Comparison of ENCODE assay signal across 2 cellular contexts in the genomic region with DNA sequence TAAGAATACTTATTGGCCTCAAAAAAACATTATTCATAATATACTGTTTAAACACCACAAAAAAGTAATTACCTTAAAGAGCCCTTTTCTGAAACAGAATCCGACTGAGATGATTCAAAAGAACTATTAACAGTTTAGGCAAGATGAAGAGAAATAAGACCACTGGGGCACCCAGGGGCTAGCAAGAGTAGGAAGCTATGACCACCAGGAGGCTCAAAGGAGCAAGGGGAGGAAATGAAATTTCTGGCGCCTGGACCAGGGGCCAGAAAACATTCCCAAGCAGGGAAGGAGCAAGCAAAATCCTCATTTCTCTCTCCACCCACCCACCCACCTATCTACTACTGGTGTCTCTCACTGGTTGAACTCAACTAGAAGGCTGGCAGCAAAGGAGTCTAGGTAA.
TF ChIP-seq lines count a peak whose summit lies in the region.

No MANE protein-coding gene starts in this region.

TF ChIP-seq in HCT116, 20 proteins besides CTCF, POLR2A, EP300 and RAD21:
- no peak for TF ChIP-seq JUND (IDR thresholded peaks at IDR 0.05)
- no peak for TF ChIP-seq EGR1 (IDR thresholded peaks at IDR 0.05; ENCODE audit: low read depth)

TF ChIP-seq in GM12878, 131 proteins besides CTCF, POLR2A, EP300 and RAD21:
- TF ChIP-seq, protein P1, sequence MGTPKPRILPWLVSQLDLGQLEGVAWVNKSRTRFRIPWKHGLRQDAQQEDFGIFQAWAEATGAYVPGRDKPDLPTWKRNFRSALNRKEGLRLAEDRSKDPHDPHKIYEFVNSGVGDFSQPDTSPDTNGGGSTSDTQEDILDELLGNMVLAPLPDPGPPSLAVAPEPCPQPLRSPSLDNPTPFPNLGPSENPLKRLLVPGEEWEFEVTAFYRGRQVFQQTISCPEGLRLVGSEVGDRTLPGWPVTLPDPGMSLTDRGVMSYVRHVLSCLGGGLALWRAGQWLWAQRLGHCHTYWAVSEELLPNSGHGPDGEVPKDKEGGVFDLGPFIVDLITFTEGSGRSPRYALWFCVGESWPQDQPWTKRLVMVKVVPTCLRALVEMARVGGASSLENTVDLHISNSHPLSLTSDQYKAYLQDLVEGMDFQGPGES (IDR thresholded peaks at IDR 0.05): no peak
- TF ChIP-seq RBBP5 (conservative IDR thresholded peaks at IDR 0.05): no peak
- TF ChIP-seq SIX5 (IDR thresholded peaks at IDR 0.05; ENCODE audit: low read depth, low read length, severe bottlenecking): no peak
- TF ChIP-seq TAF1 (IDR thresholded peaks at IDR 0.05; ENCODE audit: borderline replicate concordance, low read depth, low read length): no peak
- TF ChIP-seq, protein P2, sequence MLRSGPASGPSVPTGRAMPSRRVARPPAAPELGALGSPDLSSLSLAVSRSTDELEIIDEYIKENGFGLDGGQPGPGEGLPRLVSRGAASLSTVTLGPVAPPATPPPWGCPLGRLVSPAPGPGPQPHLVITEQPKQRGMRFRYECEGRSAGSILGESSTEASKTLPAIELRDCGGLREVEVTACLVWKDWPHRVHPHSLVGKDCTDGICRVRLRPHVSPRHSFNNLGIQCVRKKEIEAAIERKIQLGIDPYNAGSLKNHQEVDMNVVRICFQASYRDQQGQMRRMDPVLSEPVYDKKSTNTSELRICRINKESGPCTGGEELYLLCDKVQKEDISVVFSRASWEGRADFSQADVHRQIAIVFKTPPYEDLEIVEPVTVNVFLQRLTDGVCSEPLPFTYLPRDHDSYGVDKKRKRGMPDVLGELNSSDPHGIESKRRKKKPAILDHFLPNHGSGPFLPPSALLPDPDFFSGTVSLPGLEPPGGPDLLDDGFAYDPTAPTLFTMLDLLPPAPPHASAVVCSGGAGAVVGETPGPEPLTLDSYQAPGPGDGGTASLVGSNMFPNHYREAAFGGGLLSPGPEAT (IDR thresholded peaks at IDR 0.05; ENCODE audit: low read depth): no peak
- no peak for TF ChIP-seq LARP7 (IDR thresholded peaks at IDR 0.05)
- TF ChIP-seq NFXL1 (IDR thresholded peaks at IDR 0.05; ENCODE audit: borderline replicate concordance): no peak
- no peak for TF ChIP-seq JUNB (IDR thresholded peaks at IDR 0.05)
- TF ChIP-seq DPF2 (IDR thresholded peaks at IDR 0.05): no peak
- no peak for TF ChIP-seq CBX5 (IDR thresholded peaks at IDR 0.05; ENCODE audit: low read depth)
- no peak for TF ChIP-seq NFIC (IDR thresholded peaks at IDR 0.05; ENCODE audit: low read depth, low read length)
- TF ChIP-seq, protein P3, sequence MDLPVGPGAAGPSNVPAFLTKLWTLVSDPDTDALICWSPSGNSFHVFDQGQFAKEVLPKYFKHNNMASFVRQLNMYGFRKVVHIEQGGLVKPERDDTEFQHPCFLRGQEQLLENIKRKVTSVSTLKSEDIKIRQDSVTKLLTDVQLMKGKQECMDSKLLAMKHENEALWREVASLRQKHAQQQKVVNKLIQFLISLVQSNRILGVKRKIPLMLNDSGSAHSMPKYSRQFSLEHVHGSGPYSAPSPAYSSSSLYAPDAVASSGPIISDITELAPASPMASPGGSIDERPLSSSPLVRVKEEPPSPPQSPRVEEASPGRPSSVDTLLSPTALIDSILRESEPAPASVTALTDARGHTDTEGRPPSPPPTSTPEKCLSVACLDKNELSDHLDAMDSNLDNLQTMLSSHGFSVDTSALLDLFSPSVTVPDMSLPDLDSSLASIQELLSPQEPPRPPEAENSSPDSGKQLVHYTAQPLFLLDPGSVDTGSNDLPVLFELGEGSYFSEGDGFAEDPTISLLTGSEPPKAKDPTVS (IDR thresholded peaks at IDR 0.05; ENCODE audit: low read depth, low read length): no peak
- TF ChIP-seq POLR2AphosphoS2 (IDR thresholded peaks at IDR 0.05; ENCODE audit: low read depth, low read length): no peak
- TF ChIP-seq ZNF622 (IDR thresholded peaks at IDR 0.05): no peak
- no peak for TF ChIP-seq NR2C1 (IDR thresholded peaks at IDR 0.05)
- TF ChIP-seq, protein P4, sequence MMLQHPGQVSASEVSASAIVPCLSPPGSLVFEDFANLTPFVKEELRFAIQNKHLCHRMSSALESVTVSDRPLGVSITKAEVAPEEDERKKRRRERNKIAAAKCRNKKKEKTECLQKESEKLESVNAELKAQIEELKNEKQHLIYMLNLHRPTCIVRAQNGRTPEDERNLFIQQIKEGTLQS (IDR thresholded peaks at IDR 0.05; ENCODE audit: borderline replicate concordance, extremely low read depth, low read depth, low read length): no peak
- TF ChIP-seq BRCA1 (IDR thresholded peaks at IDR 0.05; ENCODE audit: low read depth, low read length): no peak
- TF ChIP-seq IKZF2 (IDR thresholded peaks at IDR 0.05): no peak
